ENCODE assay signal across 20 cellular contexts in genomic region chr2:204722207-204722606, GRCh38.
DNase-seq lines count a peak whose midpoint lies in the region; ATAC-seq, FAIRE-seq and TF ChIP-seq lines count a peak whose summit lies in the region.
"Had no signal": no experiment of that assay in that cellular context is flagged by ENCODE, and none has a peak within 500 bp of the region (broad histone marks: within the 10 kb centered on the region; RNA-seq: fewer than 3 reads in every experiment).

No MANE protein-coding gene starts in this region.

- peaks cover 19% of the 10 kb centered on the region for H3K4me1 ChIP-seq in adipocyte (ENCODE audit: control insufficient read depth, insufficient read depth, low read length)
- H3K4me1 ChIP-seq: BLaER1 had no signal

- H3K9me3 ChIP-seq in adipocyte (ENCODE audit: control insufficient read depth, low read length) = no peaks in the 10 kb centered on the region
- H3K9me3 ChIP-seq: BLaER1 had no signal

- peak overlapping the region; percentile 5 for H3K4me3 ChIP-seq in adipocyte (ENCODE audit: low read length)
- H3K4me3 ChIP-seq in fibroblast of mammary gland (ENCODE audit: control insufficient read depth, low read depth, low read length) = no peak overlapping the region
- H3K4me3 ChIP-seq: BLaER1, GM12878, K562 had no signal

- no peaks in the 10 kb centered on the region for H3K36me3 ChIP-seq in adipocyte (ENCODE audit: control insufficient read depth, insufficient read depth, low read length, severe bottlenecking)
- H3K36me3 ChIP-seq: BLaER1 had no signal

- no peaks in the 10 kb centered on the region for H3K27me3 ChIP-seq in adipocyte (replicated peaks; ENCODE audit: control insufficient read depth, insufficient read depth, low read length)
- H3K27me3 ChIP-seq: BLaER1 had no signal

- DNase-seq in AG20443 (ENCODE audit: low spot score) (peak; percentile 25), adipocyte (ENCODE audit: low read depth) (no peak), fibroblast of mammary gland (ENCODE audit: low read depth) (peak; percentile 13), frontal cortex (ENCODE audit: low spot score in 2 of 2) (no peak), NCI-H187 treated with DMSO at 0.1 percent for 48 hours (lab: John Stamatoyannopoulos, UW) (no peak), NCI-H2227 treated with DMSO at 0.1 percent for 48 hours (lab: John Stamatoyannopoulos, UW) (no peak)
- DNase-seq: CD4-positive, alpha-beta memory T cell; DMS153; DMS79; GDM1; GOT3; H7; HFFc6; IMR-90 had no signal

- no peak for FAIRE-seq in frontal cortex (lab: Jason Lieb, UNC)
- FAIRE-seq: GM12878, HTR-8/SVneo, K562 had no signal

- no peak for TF ChIP-seq CTCF in fibroblast of mammary gland (conservative IDR thresholded peaks at IDR 0.05; ENCODE audit: control insufficient read depth, insufficient read depth, low read depth, low read length)

- ATAC-seq in GM19035 (IDR thresholded peaks at IDR 0.05; ENCODE audit: unreplicated experiment) = no peak
- ATAC-seq: GM12878, HCT116, K562 had no signal

- H3K9ac ChIP-seq in adipocyte (ENCODE audit: low read length) = no peak overlapping the region
- H3K9ac ChIP-seq: BLaER1 had no signal

Comparison
In these comparisons a context has a peak if more than half of its experiments do, and no peak if none do; other contexts are left out.
1. DNase-seq: peak in AG20443 (single experiment) and fibroblast of mammary gland (single experiment); none in adipocyte (single experiment), frontal cortex (0 of 2), NCI-H187 treated with DMSO at 0.1 percent for 48 hours (single experiment) and NCI-H2227 treated with DMSO at 0.1 percent for 48 hours (single experiment).